ENCODE assay signal across 12 cellular contexts in the genomic region with DNA sequence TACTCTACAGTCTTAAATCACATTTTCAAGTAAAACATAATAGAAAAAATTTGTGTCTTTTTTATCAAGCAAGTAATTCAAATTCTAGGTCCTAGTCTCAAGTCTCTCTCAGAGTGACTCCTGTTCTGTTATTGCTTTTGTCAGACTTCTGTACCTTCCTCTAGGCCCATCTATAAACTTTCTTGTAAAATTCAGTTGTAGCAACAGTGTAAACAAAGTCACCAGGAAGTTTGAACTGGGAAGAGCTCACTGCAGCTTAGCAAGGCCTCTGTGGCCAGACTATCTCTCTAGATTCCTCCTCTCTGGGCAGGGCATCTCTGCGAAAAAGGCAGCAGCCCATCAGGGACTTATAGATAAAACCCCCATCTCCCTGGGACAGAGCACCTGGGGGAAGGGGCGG. TPM values are rescaled to one million over a fixed set of nuclear protein-coding genes. Genes with fewer than 3 reads are reported as not detected.
DNase-seq lines count a peak whose midpoint lies in the region; ATAC-seq lines count a peak whose summit lies in the region.
"Had no signal": no experiment of that assay in that cellular context is flagged by ENCODE, and none has a peak within 500 bp of the region (broad histone marks: within the 10 kb centered on the region; RNA-seq: fewer than 3 reads in every experiment).

No MANE protein-coding gene starts in this region.

- H3K4me3 ChIP-seq in rectal smooth muscle tissue (ENCODE audit: low read length) = no peak overlapping the region

- H3K27me3 ChIP-seq in rectal smooth muscle tissue (ENCODE audit: control insufficient read depth, insufficient read depth, low read length) = no peaks in the 10 kb centered on the region

- DNase-seq in LoVo (ENCODE audit: low spot score) = peak; percentile 15
- peak in 1 of 2 donors; percentile 19 for DNase-seq in left colon
- DNase-seq in posterior cingulate gyrus = no peak
- no peak for DNase-seq in activated gamma-delta T cell treated with Interleukin-2 at 50 U/mL for 16 hours
- DNase-seq in effector CD8-positive, alpha-beta T cell (lab: John Stamatoyannopoulos, UW) = no peak
- DNase-seq: CD8-positive, alpha-beta memory T cell; DND-41; GDM1; HCEC 1CT; HFFc6 had no signal

- intact Hi-C loops in left colon (cut with DNase I, micrococcal nuclease) = no loop called here
- intact Hi-C loops in posterior cingulate gyrus (cut with DNase I) = no loop called here

- no peaks in the 10 kb centered on the region for H3K36me3 ChIP-seq in rectal smooth muscle tissue (ENCODE audit: control insufficient read depth, insufficient read depth, low read length)

- peak overlapping the region; percentile 28 for H3K27ac ChIP-seq in rectal smooth muscle tissue (ENCODE audit: low read depth, low read length)

- ATAC-seq in left colon = peak; percentile 90

- H3K9ac ChIP-seq in rectal smooth muscle tissue (ENCODE audit: low read length) = no peak overlapping the region

- H3K4me1 ChIP-seq in rectal smooth muscle tissue (ENCODE audit: control insufficient read depth, insufficient read depth, low read length) = no peaks in the 10 kb centered on the region
- H3K4me1 ChIP-seq: Caco-2 had no signal

RNA-seq across cellular contexts. Expression of a gene that starts 13.5 kb away (rescaled TPM):
- total RNA-seq in left colon = 1 to 10 TPM; 6.7 to 9.2 TPM
